In the genomic region with DNA sequence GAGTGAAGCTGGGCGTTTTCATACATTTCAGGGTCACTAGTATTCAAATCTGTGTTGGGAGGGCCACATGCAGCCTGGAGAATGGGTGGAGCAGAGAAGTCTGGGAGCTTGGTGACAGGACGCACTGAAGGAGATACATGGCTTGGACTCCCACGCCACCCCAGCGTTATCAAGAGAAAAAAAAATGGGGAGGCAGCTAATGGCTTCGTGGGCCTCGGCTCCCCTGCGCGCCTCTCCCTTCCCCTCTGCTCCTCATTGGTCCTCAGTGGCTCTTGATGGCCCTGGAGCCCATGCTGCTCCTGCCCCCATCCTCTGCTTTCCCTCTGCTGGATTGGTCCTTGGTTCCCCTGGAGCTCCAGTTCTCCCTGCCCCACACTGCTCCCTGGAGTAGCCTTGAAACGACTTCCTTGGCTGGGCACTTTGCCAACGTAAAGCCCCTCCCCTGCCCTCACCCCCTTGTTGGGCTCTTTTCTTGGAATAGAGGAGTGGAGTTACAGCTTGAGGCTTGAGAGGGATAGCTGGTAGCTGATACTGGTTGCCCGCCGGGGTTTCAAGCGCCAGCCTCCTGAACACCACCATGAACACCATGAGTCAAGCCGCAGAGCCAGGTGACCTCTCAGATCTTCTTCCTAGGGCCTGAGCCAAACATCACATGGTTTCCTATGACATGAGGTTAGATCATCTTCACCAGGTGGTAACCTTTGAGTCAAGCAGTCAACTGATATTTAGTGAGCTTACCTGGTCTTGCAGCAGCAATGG, we compare ENCODE assay signal across 9 cellular contexts.
A peak's percentile ranks its signal among the peaks of the same experiment; 100 is the strongest.
DNase-seq lines count a peak whose midpoint lies in the region; ATAC-seq, FAIRE-seq and TF ChIP-seq lines count a peak whose summit lies in the region.
"Had no signal": no experiment of that assay in that cellular context is flagged by ENCODE, and none has a peak within 500 bp of the region (broad histone marks: within the 10 kb centered on the region; RNA-seq: fewer than 3 reads in every experiment).

No MANE protein-coding gene starts in this region.

- H3K9me1 ChIP-seq in K562 (ENCODE audit: control insufficient read depth, insufficient read depth, low read length) = no peaks in the 10 kb centered on the region

- H3K4me2 ChIP-seq in PC-3 (ENCODE audit: low read length) (peak overlapping the region; percentile 18), K562 (ENCODE audit: insufficient read depth, low read length) (no peak overlapping the region), skeletal muscle satellite cell (ENCODE audit: low read length) (no peak overlapping the region)

- H3K9me3 ChIP-seq in PC-3 (ENCODE audit: low read length) (no peaks in the 10 kb centered on the region), K562 (replicated peaks; ENCODE audit: control insufficient read depth, insufficient read depth, low read depth, low read length) (no peaks in the 10 kb centered on the region), skeletal muscle satellite cell (replicated peaks; ENCODE audit: low read length) (no peaks in the 10 kb centered on the region)
- H3K9me3 ChIP-seq: lower lobe of right lung had no signal

- no peak for TF ChIP-seq CTCF in PC-3 (conservative IDR thresholded peaks at IDR 0.05; ENCODE audit: low read depth, low read length)
- TF ChIP-seq CTCF in K562 (IDR thresholded peaks at IDR 0.05 in 2 of 3, conservative IDR thresholded peaks at IDR 0.05 in 1 of 3; ENCODE audit: insufficient read depth in 2 of 3, low read depth in 1 of 3, low read length in 3 of 3) = no peak

- TF ChIP-seq RAD21 in K562 (CRISPR knock-in tag; conservative IDR thresholded peaks at IDR 0.05 in 1 of 2, IDR thresholded peaks at IDR 0.05 in 1 of 2) = no peak

- TF ChIP-seq EP300 in K562 (IDR thresholded peaks at IDR 0.05; ENCODE audit: low read length) = no peak

- H3K27me3 ChIP-seq in PC-3 (ENCODE audit: low read length) (no peaks in the 10 kb centered on the region), K562 (ENCODE audit: control insufficient read depth in 2 of 2, insufficient read depth in 2 of 2, low read length in 2 of 2) (no peaks in the 10 kb centered on the region), skeletal muscle satellite cell (ENCODE audit: control insufficient read depth, insufficient read depth, low read length) (no peaks in the 10 kb centered on the region)

- peaks cover 39% of the 10 kb centered on the region for H3K4me1 ChIP-seq in PC-3 (ENCODE audit: insufficient read depth, low read length)
- H3K4me1 ChIP-seq in K562 (replicated peaks in 1 of 2; ENCODE audit: control insufficient read depth in 2 of 2, insufficient read depth in 2 of 2, low read length in 2 of 2) = peaks cover 4 to 19% of the 10 kb centered on the region in 2 experiments; a peak in 4 of 5 replicates
- H3K4me1 ChIP-seq in skeletal muscle satellite cell (ENCODE audit: control insufficient read depth, insufficient read depth, low read length) = peaks cover 35% of the 10 kb centered on the region

- peak; percentile 23 for ATAC-seq in PC-3
- peak; percentile 33; the same call in 2 of the 3 replicates for ATAC-seq in K562
- no peak for ATAC-seq in SK-N-SH treated with all-trans-retinoic acid at 6 μM for 48 hours
- ATAC-seq in GM21447 (IDR thresholded peaks at IDR 0.05; ENCODE audit: unreplicated experiment) = no peak

- H4K20me1 ChIP-seq in PC-3 (ENCODE audit: low read length) = no peaks in the 10 kb centered on the region
- H4K20me1 ChIP-seq in K562 (replicated peaks; ENCODE audit: control insufficient read depth, insufficient read depth, low read length) = no peaks in the 10 kb centered on the region; the same call in 1 of the 2 replicates

- H3K4me3 ChIP-seq in PC-3 (ENCODE audit: low read length) (no peak overlapping the region), K562 (no peak overlapping the region), skeletal muscle satellite cell (ENCODE audit: low read length) (no peak overlapping the region)
- H3K4me3 ChIP-seq: lower lobe of right lung had no signal

- H3K36me3 ChIP-seq in PC-3 (ENCODE audit: low read depth, low read length) (0 out of 2 replicates have a peak, but pooled peaks cover 9% of the 10 kb centered on the region), K562 (ENCODE audit: control insufficient read depth, insufficient read depth, low read length) (no peaks in the 10 kb centered on the region), skeletal muscle satellite cell (ENCODE audit: insufficient read depth, low read length) (no peaks in the 10 kb centered on the region)

- peak; percentile 23 for DNase-seq in NCI-H82 (lab: John Stamatoyannopoulos, UW)
- no peak for DNase-seq in NCI-H82 treated with DMSO at 0.1 percent for 48 hours (lab: John Stamatoyannopoulos, UW; ENCODE audit: unreplicated experiment)
- DNase-seq in PC-3 = peak; percentile 82
- peak; percentile 12 to 34 (median 12) for DNase-seq in K562 (ENCODE audit: extremely low read depth in 1 of 4, low spot score in 3 of 4)
- DNase-seq in Ammon's horn (ENCODE audit: low spot score) = no peak
- DNase-seq: lower lobe of right lung had no signal

- 2% methylated on average over 9 of the region's 14 CpGs for WGBS in K562 (ENCODE audit: insufficient coverage, low coverage, missing lambda C conversion rate)

- H3K79me2 ChIP-seq in PC-3 (ENCODE audit: low read length) (peaks cover 4% of the 10 kb centered on the region; the same call in 1 of the 2 replicates), K562 (ENCODE audit: control insufficient read depth, insufficient read depth, low read length) (no peaks in the 10 kb centered on the region)

- peak overlapping the region; percentile 76 for H3K27ac ChIP-seq in PC-3 (ENCODE audit: low read length)
- no peak overlapping the region for H3K27ac ChIP-seq in K562 (ENCODE audit: extremely low read depth, low read depth, low read length)
- H3K27ac ChIP-seq: lower lobe of right lung had no signal

- BruUV-seq in PC-3 (replicated peaks; lab: Mats Ljungman, UMichigan) = no TSS peak
- no TSS peak for BruUV-seq in K562 (replicated peaks; lab: Mats Ljungman, UMichigan)

- H2AFZ ChIP-seq in PC-3 (ENCODE audit: low read length) = no peak overlapping the region
- H2AFZ ChIP-seq in K562 (ENCODE audit: low read depth, low read length) = no peak overlapping the region

- no peaks in the 10 kb centered on the region for H3K9me2 ChIP-seq in PC-3 (replicated peaks; ENCODE audit: low read length)

- CTCF ChIA-PET in PC-3 (lab: Charles Lee) (interaction anchor here (0.5 to 1.0 kb wide), 5 partner anchors 11 to 653 kb away, joined by 3 to 9 read pairs (median 5); no protein-coding TSS in a partner anchor), K562 (lab: Yijun Ruan, JAX; ENCODE audit: low intra/inter-chr PET ratio) (interaction anchor here (0.9 to 3.2 kb wide), 4 partner anchors 10 to 377 kb away, joined by 3 to 22 read pairs (median 8); no protein-coding TSS in a partner anchor)

- POLR2A ChIA-PET in PC-3 (lab: Charles Lee; ENCODE audit: unreplicated experiment) = interaction anchor here (0.6 kb wide), 1 partner anchor 91 kb away, joined by 3 read pairs; no protein-coding TSS in a partner anchor
- POLR2A ChIA-PET in K562 (lab: Yijun Ruan, JAX) = interaction anchor here (0.7 kb wide), 1 partner anchor 201 kb away, joined by 4 read pairs; no protein-coding TSS in a partner anchor

- H3K9ac ChIP-seq in PC-3 (ENCODE audit: low read length) = peak overlapping the region; percentile 51
- H3K9ac ChIP-seq in K562 (ENCODE audit: insufficient read depth in 1 of 2, low read depth in 2 of 2, low read length in 2 of 2) = peak overlapping the region in 1 of 2 experiments; percentile 31; a peak in 1 of 4 replicates
- H3K9ac ChIP-seq in skeletal muscle satellite cell (ENCODE audit: low read depth, low read length) = peak overlapping the region; percentile 8

- no peak for FAIRE-seq in K562 (lab: Jason Lieb, UNC)

- TF ChIP-seq POLR2A in K562 (conservative IDR thresholded peaks at IDR 0.05) = no peak

- in situ Hi-C loops in K562 (cut with MboI) = loop anchor here (10.0 kb wide), 1 partner anchor 274 kb away; no protein-coding TSS in a partner anchor

- H3F3A ChIP-seq in PC-3 (ENCODE audit: low read length, unreplicated experiment) = no peaks in the 10 kb centered on the region

- intact Hi-C loops in PC-3 (cut with micrococcal nuclease) (loop anchor here (1.0 kb wide), 5 partner anchors 234 to 666 kb away; a partner anchor contains a TSS), K562 (cut with micrococcal nuclease) (loop anchor here (1.0 to 5.0 kb wide), 4 partner anchors 270 to 666 kb away; no protein-coding TSS in a partner anchor)

TF ChIP-seq in K562, 482 proteins besides CTCF, POLR2A, EP300 and RAD21 (continues in another document):
- TF ChIP-seq NFIC (IDR thresholded peaks at IDR 0.05) (peak; percentile 67), RBM17 (IDR thresholded peaks at IDR 0.05; ENCODE audit: borderline replicate concordance, low read depth, low read length) (no peak)
- TF ChIP-seq, protein P1, sequence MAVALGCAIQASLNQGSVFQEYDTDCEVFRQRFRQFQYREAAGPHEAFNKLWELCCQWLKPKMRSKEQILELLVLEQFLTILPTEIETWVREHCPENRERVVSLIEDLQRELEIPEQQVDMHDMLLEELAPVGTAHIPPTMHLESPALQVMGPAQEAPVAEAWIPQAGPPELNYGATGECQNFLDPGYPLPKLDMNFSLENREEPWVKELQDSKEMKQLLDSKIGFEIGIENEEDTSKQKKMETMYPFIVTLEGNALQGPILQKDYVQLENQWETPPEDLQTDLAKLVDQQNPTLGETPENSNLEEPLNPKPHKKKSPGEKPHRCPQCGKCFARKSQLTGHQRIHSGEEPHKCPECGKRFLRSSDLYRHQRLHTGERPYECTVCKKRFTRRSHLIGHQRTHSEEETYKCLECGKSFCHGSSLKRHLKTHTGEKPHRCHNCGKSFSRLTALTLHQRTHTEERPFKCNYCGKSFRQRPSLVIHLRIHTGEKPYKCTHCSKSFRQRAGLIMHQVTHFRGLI (CRISPR knock-in tag; IDR thresholded peaks at IDR 0.05) = no peak

TF ChIP-seq in SK-N-SH treated with all-trans-retinoic acid at 6 μM for 48 hours, 23 proteins besides CTCF, POLR2A, EP300 and RAD21:
- no peak for TF ChIP-seq ISL1 (CRISPR knock-in tag; IDR thresholded peaks at IDR 0.05)
- no peak for TF ChIP-seq RARB (CRISPR knock-in tag; IDR thresholded peaks at IDR 0.05)
- TF ChIP-seq, protein P2, sequence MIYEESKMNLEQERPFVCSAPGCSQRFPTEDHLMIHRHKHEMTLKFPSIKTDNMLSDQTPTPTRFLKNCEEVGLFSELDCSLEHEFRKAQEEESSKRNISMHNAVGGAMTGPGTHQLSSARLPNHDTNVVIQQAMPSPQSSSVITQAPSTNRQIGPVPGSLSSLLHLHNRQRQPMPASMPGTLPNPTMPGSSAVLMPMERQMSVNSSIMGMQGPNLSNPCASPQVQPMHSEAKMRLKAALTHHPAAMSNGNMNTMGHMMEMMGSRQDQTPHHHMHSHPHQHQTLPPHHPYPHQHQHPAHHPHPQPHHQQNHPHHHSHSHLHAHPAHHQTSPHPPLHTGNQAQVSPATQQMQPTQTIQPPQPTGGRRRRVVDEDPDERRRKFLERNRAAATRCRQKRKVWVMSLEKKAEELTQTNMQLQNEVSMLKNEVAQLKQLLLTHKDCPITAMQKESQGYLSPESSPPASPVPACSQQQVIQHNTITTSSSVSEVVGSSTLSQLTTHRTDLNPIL (CRISPR knock-in tag; IDR thresholded peaks at IDR 0.05; ENCODE audit: low read depth) = no peak
- TF ChIP-seq ESRRG (CRISPR knock-in tag; IDR thresholded peaks at IDR 0.05) = no peak
- TF ChIP-seq ZNF70 (CRISPR knock-in tag; IDR thresholded peaks at IDR 0.05) = no peak

Comparison
In these comparisons a context has a peak if more than half of its experiments do, and no peak if none do; other contexts are left out.
1. DNase-seq: peak in NCI-H82 (single experiment), PC-3 (single experiment) and K562 (4 of 4); none in NCI-H82 treated with DMSO at 0.1 percent for 48 hours (single experiment) and Ammon's horn (single experiment).
2. ATAC-seq: peak in PC-3 (single experiment) and K562 (single experiment); none in SK-N-SH treated with all-trans-retinoic acid at 6 μM for 48 hours (single experiment) and GM21447 (single experiment).